Comparison of ENCODE assay signal across 35 cellular contexts in the genomic region with DNA sequence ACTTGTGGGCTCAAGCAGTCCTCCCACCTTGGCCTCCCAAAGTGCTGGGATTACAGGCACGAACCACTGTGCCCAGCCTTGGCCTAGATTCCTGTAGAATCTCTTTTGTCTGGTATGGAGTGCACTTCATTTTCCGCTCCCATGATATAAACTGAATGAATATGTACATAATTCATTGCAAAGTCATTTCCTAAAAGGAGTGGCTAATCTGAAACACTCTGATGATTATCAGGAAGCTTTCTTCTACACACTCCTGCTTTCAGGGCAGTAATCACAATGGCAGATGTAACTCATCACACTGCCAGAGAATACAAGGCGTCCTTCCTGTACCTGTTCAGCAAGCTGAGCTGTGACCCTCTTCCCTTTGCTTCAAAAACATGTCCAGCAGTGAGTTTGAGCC. TPM values are rescaled to one million over a fixed set of nuclear protein-coding genes. Genes with fewer than 3 reads are reported as not detected.
DNase-seq lines count a peak whose midpoint lies in the region; ATAC-seq, FAIRE-seq and TF ChIP-seq lines count a peak whose summit lies in the region.
"Had no signal": no experiment of that assay in that cellular context is flagged by ENCODE, and none has a peak within 500 bp of the region (broad histone marks: within the 10 kb centered on the region; RNA-seq: fewer than 3 reads in every experiment).

No MANE protein-coding gene starts in this region.

- no peak overlapping the region for H3K4me3 Mint-ChIP-seq in activated T-cell treated with anti-CD3 and anti-CD28 coated beads, Interleukin-2, amount 50 U/mL, for 24 hours
- H3K4me3 Mint-ChIP-seq: activated CD8-positive, alpha-beta T cell treated with anti-CD3 and anti-CD28 coated beads, Interleukin-2, amount 10 ng/mL, durations not matched to agents 7 days and 5 days; CD4-positive, alpha-beta memory T cell; GM23338; nephron progenitor cell had no signal

- no peak overlapping the region for H2AFZ ChIP-seq in endothelial cell of umbilical vein (ENCODE audit: low read depth, low read length)
- H2AFZ ChIP-seq: GM23338 had no signal

- H3K4me2 ChIP-seq in endothelial cell of umbilical vein (ENCODE audit: insufficient read depth, low read length), result peak overlapping the region; percentile 26
- H3K4me2 ChIP-seq: GM23338 had no signal

- no peaks in the 10 kb centered on the region for H3K9me3 Mint-ChIP-seq in activated T-cell treated with anti-CD3 and anti-CD28 coated beads, Interleukin-2, amount 50 U/mL, for 24 hours
- H3K9me3 Mint-ChIP-seq: CD4-positive, alpha-beta memory T cell; GM23338; nephron progenitor cell had no signal

- DNase-seq in activated T-cell treated with anti-CD3 and anti-CD28 coated beads, Interleukin-2, amount 50 U/mL, for 24 hours, result no peak
- no peak for DNase-seq in activated T-cell treated with anti-CD3 and anti-CD28 coated beads for 4 hours
- peak; percentile 71 for DNase-seq in endothelial cell of umbilical vein (ENCODE audit: low read depth, low spot score)
- peak; percentile 47 for DNase-seq in pulmonary artery endothelial cell (ENCODE audit: low read depth, low spot score)
- no peak for DNase-seq in retina
- no peak for DNase-seq in esophagus squamous epithelium (lab: John Stamatoyannopoulos, UW)
- DNase-seq: activated CD4-positive, alpha-beta T cell treated with anti-CD3 and anti-CD28 coated beads for 1 hour; activated CD8-positive, alpha-beta T cell treated with anti-CD3 and anti-CD28 coated beads, Interleukin-2, amount 10 ng/mL, durations not matched to agents 7 days and 5 days; activated naive CD4-positive, alpha-beta T cell; AML-193; caudate nucleus; CD4-positive, alpha-beta memory T cell; cortex of kidney; glutamatergic neuron; left ventricle myocardium superior; MV-4-11; NCI-H1694; NCI-H446 treated with DMSO at 0.1 percent for 48 hours; NCI-H82; nephron progenitor cell; ovary; RPMI8226 had no signal

- H3K9me1 ChIP-seq in endothelial cell of umbilical vein (replicated peaks; ENCODE audit: control insufficient read depth, extremely low read depth, insufficient read depth, low read length), result no peaks in the 10 kb centered on the region

- H3K4me3 ChIP-seq in endothelial cell of umbilical vein (replicated peaks in 1 of 3; ENCODE audit: insufficient read depth in 1 of 3, low read depth in 1 of 3, low read length in 3 of 3) (no peak overlapping the region), esophagus squamous epithelium (no peak overlapping the region)
- H3K4me3 ChIP-seq: GM23338, ovary, right atrium auricular region, SJSA1 had no signal

- H3K27me3 ChIP-seq in endothelial cell of umbilical vein (ENCODE audit: control insufficient read depth in 2 of 2, insufficient read depth in 2 of 2, low read length in 2 of 2) (no peaks in the 10 kb centered on the region), esophagus squamous epithelium (no peaks in the 10 kb centered on the region)
- H3K27me3 ChIP-seq: ovary, right atrium auricular region, SJSA1 had no signal

- dilution Hi-C loops in endothelial cell of umbilical vein (cut with MboI; ENCODE audit: extremely low pct_ligation_motif_present, low sequenced_read_pairs), result no loop called here

- WGBS in esophagus squamous epithelium, 2 donors, result 79 to 91% methylated on average over 3 of the region's 3 CpGs

- H3K9me3 ChIP-seq in endothelial cell of umbilical vein (replicated peaks; ENCODE audit: control insufficient read depth, insufficient read depth, low read length), result no peaks in the 10 kb centered on the region
- no peaks in the 10 kb centered on the region for H3K9me3 ChIP-seq in esophagus squamous epithelium
- H3K9me3 ChIP-seq: ovary, right atrium auricular region, SJSA1 had no signal

- intact Hi-C loops in endothelial cell of umbilical vein (cut with micrococcal nuclease) (no loop called here), esophagus squamous epithelium (cut with DNase I) (no loop called here)

- peaks cover 89% of the 10 kb centered on the region for H3K36me3 Mint-ChIP-seq in activated T-cell treated with anti-CD3 and anti-CD28 coated beads, Interleukin-2, amount 50 U/mL, for 24 hours (ENCODE audit: low read depth)

- H3K27ac ChIP-seq in VCaP, result peak overlapping the region; percentile 35; the same call in 1 of the 2 replicates
- H3K27ac ChIP-seq in endothelial cell of umbilical vein (ENCODE audit: insufficient read depth, low read depth, low read length), result peak overlapping the region; percentile 83
- no peak overlapping the region for H3K27ac ChIP-seq in esophagus squamous epithelium
- H3K27ac ChIP-seq: ovary, right atrium auricular region, SJSA1 had no signal

- BruUV-seq in endothelial cell of umbilical vein (replicated peaks; lab: Mats Ljungman, UMichigan), result no TSS peak

- peak overlapping the region; percentile 33 for H3K9ac ChIP-seq in endothelial cell of umbilical vein (replicated peaks; ENCODE audit: extremely low read depth, insufficient read depth, low read length)

- peaks cover 0 to 5% of the 10 kb centered on the region in 2 experiments for H3K36me3 ChIP-seq in endothelial cell of umbilical vein (ENCODE audit: control insufficient read depth in 2 of 2, extremely low read depth in 1 of 2, insufficient read depth in 2 of 2, low read length in 2 of 2)
- H3K36me3 ChIP-seq in esophagus squamous epithelium, result peaks cover 19 to 86% (median 41%) of the 10 kb centered on the region in 3 donors
- H3K36me3 ChIP-seq: ovary had no signal

- POLR2A ChIA-PET in endothelial cell of umbilical vein (lab: Charles Lee), result interaction anchor here (1.0 kb wide), 1 partner anchor 281 kb away, joined by 5 read pairs; no protein-coding TSS in a partner anchor

- TF ChIP-seq CTCF in VCaP (conservative IDR thresholded peaks at IDR 0.05), result no peak
- no peak for TF ChIP-seq CTCF in endothelial cell of umbilical vein (IDR thresholded peaks at IDR 0.05; ENCODE audit: extremely low read depth in 1 of 2, insufficient read depth in 1 of 2, low read depth in 1 of 2, low read length in 2 of 2)
- no peak for TF ChIP-seq CTCF in esophagus squamous epithelium (IDR thresholded peaks at IDR 0.05)

- peaks cover 15% of the 10 kb centered on the region for H3K4me1 ChIP-seq in endothelial cell of umbilical vein (ENCODE audit: control insufficient read depth, extremely low read depth, insufficient read depth, low read length)
- H3K4me1 ChIP-seq in esophagus squamous epithelium, result peaks cover 7 to 14% (median 13%) of the 10 kb centered on the region in 3 donors
- H3K4me1 ChIP-seq: SJSA1 had no signal

- CTCF ChIA-PET in endothelial cell of umbilical vein (lab: Charles Lee), result interaction anchor here (1.0 to 7.3 kb wide), 4 partner anchors 14 to 288 kb away, joined by 3 to 80 read pairs (median 16); no protein-coding TSS in a partner anchor

- peak; percentile 74 for FAIRE-seq in endothelial cell of umbilical vein (lab: Jason Lieb, UNC)
- FAIRE-seq: GM12892, keratinocyte had no signal

- TF ChIP-seq POLR2A in endothelial cell of umbilical vein (IDR thresholded peaks at IDR 0.05; ENCODE audit: low read depth, low read length) (no peak), esophagus squamous epithelium (IDR thresholded peaks at IDR 0.05) (no peak)

- H3K4me1 Mint-ChIP-seq in activated T-cell treated with anti-CD3 and anti-CD28 coated beads, Interleukin-2, amount 50 U/mL, for 24 hours (ENCODE audit: low read depth), result peaks cover 21% of the 10 kb centered on the region

- ATAC-seq in HG03442 (IDR thresholded peaks at IDR 0.05; ENCODE audit: unreplicated experiment), result no peak
- ATAC-seq: activated CD8-positive, alpha-beta T cell treated with anti-CD3 and anti-CD28 coated beads, Interleukin-2, amount 10 ng/mL, durations not matched to agents 7 days and 5 days; GM23338; left ventricle myocardium superior had no signal

- peak overlapping the region; percentile 49 for H3K27ac Mint-ChIP-seq in activated T-cell treated with anti-CD3 and anti-CD28 coated beads, Interleukin-2, amount 50 U/mL, for 24 hours
- H3K27ac Mint-ChIP-seq: activated CD8-positive, alpha-beta T cell treated with anti-CD3 and anti-CD28 coated beads, Interleukin-2, amount 10 ng/mL, durations not matched to agents 7 days and 5 days; GM23338 had no signal

- no peaks in the 10 kb centered on the region for H3K79me2 ChIP-seq in endothelial cell of umbilical vein (ENCODE audit: control insufficient read depth, insufficient read depth, low read length)

- no peaks in the 10 kb centered on the region for H3K27me3 Mint-ChIP-seq in activated T-cell treated with anti-CD3 and anti-CD28 coated beads, Interleukin-2, amount 50 U/mL, for 24 hours
- H3K27me3 Mint-ChIP-seq: CD4-positive, alpha-beta memory T cell had no signal

- no peaks in the 10 kb centered on the region for H4K20me1 ChIP-seq in endothelial cell of umbilical vein (replicated peaks; ENCODE audit: control insufficient read depth, extremely low read depth, insufficient read depth, low read length)

TF ChIP-seq in endothelial cell of umbilical vein, 7 proteins besides CTCF, POLR2A, EP300 and RAD21 (continues in another document):
- TF ChIP-seq JUN (IDR thresholded peaks at IDR 0.05; ENCODE audit: borderline replicate concordance, insufficient read depth, insufficient read length, low read depth) (peak; percentile 58), POLR2AphosphoS5 (IDR thresholded peaks at IDR 0.05; ENCODE audit: insufficient read depth, low read depth, low read length) (no peak), GATA2 (IDR thresholded peaks at IDR 0.05; ENCODE audit: insufficient read depth, insufficient read length, low read depth, low read length) (peak; percentile 95)

RNA-seq across cellular contexts. Expression of gene RLBP1, which starts 28.6 kb away (rescaled TPM):
- total RNA-seq in endothelial cell of umbilical vein (not detected in 2 replicates), pulmonary artery endothelial cell (not detected in 2 replicates), esophagus squamous epithelium (not detected)
- not detected in 2 replicates for polyA plus RNA-seq in endothelial cell of umbilical vein
- not detected in 2 replicates for polyA plus RNA-seq in endothelial cell of umbilical vein (2011; cell fraction: cytosol; rRNA removed)
- polyA plus RNA-seq in endothelial cell of umbilical vein (2011; cell fraction: nucleus; rRNA removed), result not detected in 2 replicates
- polyA plus RNA-seq in endothelial cell of umbilical vein (2012), result not detected in 2 replicates
- not detected in 2 replicates for polyA minus RNA-seq in endothelial cell of umbilical vein
- polyA minus RNA-seq in endothelial cell of umbilical vein (2011; cell fraction: cytosol; rRNA and poly(A)+ RNA removed), result not detected
- polyA minus RNA-seq in endothelial cell of umbilical vein (2011; cell fraction: nucleus; rRNA and poly(A)+ RNA removed), result not detected in 2 replicates
- total RNA-seq: A172; activated CD8-positive, alpha-beta T cell treated with anti-CD3 and anti-CD28 coated beads, Interleukin-2, amount 10 ng/mL, durations not matched to agents 7 days and 5 days; CD4-positive, alpha-beta memory T cell; Daoy; GM23338; left ventricle myocardium superior; LHCN-M2; mononuclear cell; ovary; right atrium auricular region; SJSA1; T-helper 1 cell treated with Interleukin-12 subunit alpha and Interleukin-12 subunit beta and Interleukin-4 antibody, amounts not matched to agents 30 ng/mL and 1 ng/mL, for 36 hours; urinary bladder had no signal
- polyA plus RNA-seq: CD4-positive, alpha-beta memory T cell; GM23338; keratinocyte; ovary; urinary bladder had no signal

RNA-seq across cellular contexts. Expression of gene FANCI, which starts 51.0 kb away (rescaled TPM):
- total RNA-seq in endothelial cell of umbilical vein (65.9 and 74.7 TPM in 2 replicates), pulmonary artery endothelial cell (36.5 and 55.3 TPM in 2 replicates), esophagus squamous epithelium (10 to 100 TPM in 3 of 4 donors, 1 to 10 TPM in 1; 5.0 to 32.3 (median 15.0) TPM)
- polyA plus RNA-seq in endothelial cell of umbilical vein, result 10.8 and 19.9 TPM in 2 replicates
- polyA plus RNA-seq in endothelial cell of umbilical vein (2011; cell fraction: cytosol; rRNA removed), result 17.8 and 18.2 TPM in 2 replicates
- 63.0 and 89.9 TPM in 2 replicates for polyA plus RNA-seq in endothelial cell of umbilical vein (2011; cell fraction: nucleus; rRNA removed)
- polyA plus RNA-seq in endothelial cell of umbilical vein (2012), result 20.1 and 45.1 TPM in 2 replicates
- 23.2 and 47.1 TPM in 2 replicates for polyA minus RNA-seq in endothelial cell of umbilical vein
- polyA minus RNA-seq in endothelial cell of umbilical vein (2011; cell fraction: cytosol; rRNA and poly(A)+ RNA removed), result 68.2 TPM
- polyA minus RNA-seq in endothelial cell of umbilical vein (2011; cell fraction: nucleus; rRNA and poly(A)+ RNA removed), result 28.6 and 63.5 TPM in 2 replicates

Comparison
In these comparisons a context has a peak if more than half of its experiments do, and no peak if none do; other contexts are left out.
1. DNase-seq: peak in endothelial cell of umbilical vein (single experiment) and pulmonary artery endothelial cell (single experiment); none in activated T-cell treated with anti-CD3 and anti-CD28 coated beads, Interleukin-2, amount 50 U/mL, for 24 hours (single experiment), activated T-cell treated with anti-CD3 and anti-CD28 coated beads for 4 hours (single experiment), retina (single experiment) and esophagus squamous epithelium (single experiment).
2. H3K27ac ChIP-seq: peak in VCaP (single experiment) and endothelial cell of umbilical vein (single experiment); none in esophagus squamous epithelium (0 of 4).